ENCODE assay signal across 8 cellular contexts in the genomic region with DNA sequence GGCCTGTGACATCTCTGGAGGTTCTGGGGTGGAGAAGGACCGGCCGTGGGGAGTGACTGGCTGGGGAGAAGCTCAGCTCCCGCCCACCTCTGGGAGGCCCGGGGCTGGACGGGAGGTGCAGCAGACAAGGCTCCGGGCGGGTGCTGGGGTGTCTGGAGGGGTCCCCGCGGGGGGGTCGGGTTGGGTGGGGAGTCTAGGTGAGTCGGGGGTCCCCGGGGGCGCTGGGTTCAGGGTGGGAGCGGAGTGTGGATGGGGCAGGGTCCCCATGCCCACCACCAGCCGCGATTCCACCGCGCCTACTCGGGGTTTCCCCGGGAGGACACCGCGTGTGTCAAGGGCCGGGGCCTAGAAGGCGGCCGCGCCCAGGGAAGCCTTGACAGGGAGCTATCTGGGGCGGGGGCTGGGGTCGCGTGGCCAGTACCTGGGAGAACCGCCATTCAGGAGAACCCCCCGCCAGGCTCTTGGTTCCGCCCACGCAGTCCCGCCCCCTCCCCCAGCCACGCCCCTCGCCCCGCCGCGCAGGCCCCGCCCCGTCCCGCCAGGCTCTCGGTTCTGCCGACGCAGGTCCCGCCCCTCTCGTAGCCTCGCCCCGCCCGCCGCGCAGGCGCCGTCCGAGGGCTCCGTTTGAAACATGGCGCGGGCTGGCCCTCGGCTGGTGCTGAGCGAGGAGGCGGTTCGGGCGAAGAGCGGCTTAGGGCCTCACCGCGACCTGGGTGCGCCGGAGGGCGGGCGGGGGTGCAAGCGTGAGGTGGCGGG. TPM values are rescaled to one million over a fixed set of nuclear protein-coding genes. Genes with fewer than 3 reads are reported as not detected.
DNase-seq lines count a peak whose midpoint lies in the region; ATAC-seq and FAIRE-seq lines count a peak whose summit lies in the region.

A gene with protein sequence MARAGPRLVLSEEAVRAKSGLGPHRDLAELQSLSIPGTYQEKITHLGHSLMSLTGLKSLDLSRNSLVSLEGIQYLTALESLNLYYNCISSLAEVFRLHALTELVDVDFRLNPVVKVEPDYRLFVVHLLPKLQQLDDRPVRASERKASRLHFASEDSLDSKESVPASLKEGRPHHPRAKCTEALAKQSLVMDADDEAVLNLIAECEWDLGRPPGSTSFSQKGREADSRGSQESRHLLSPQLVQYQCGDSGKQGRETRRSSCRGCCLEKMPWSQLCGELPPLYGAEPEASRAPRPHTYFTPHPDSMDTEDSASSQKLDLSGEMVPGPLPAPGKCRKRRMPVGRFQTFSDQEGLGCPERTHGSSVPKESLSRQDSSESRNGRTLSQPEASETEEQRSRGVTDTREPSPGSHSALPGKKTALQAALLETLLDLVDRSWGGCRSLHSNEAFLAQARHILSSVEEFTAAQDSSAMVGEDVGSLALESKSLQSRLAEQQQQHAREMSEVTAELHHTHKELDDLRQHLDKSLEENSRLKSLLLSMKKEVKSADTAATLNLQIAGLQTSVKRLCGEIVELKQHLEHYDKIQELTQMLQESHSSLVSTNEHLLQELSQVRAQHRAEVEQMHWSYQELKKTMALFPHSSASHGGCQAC (plus strand): TSS at position 610 of the 756 bp plus-strand sequence. CDS start 22 bp downstream, at position 632.

- ATAC-seq in GM21619 (IDR thresholded peaks at IDR 0.05; ENCODE audit: unreplicated experiment), result peak; percentile 82
- ATAC-seq in activated T-cell treated with anti-CD3 and anti-CD28 coated beads, Interleukin-2, amount 50 U/mL, for 72 hours (replicated peaks in 1 of 2), result peak; percentile 95
- ATAC-seq in naive thymus-derived CD8-positive, alpha-beta T cell, result peak; percentile 92 to 95
- ATAC-seq in stimulated activated effector memory CD8-positive, alpha-beta T cell treated with anti-CD3 and anti-CD28 coated beads, Interleukin-12 subunit alpha, Interleukin-12 subunit beta, amount 100 ng/mL, for 72 hours, result peak; percentile 92

- H3K27me3 Mint-ChIP-seq in activated T-cell treated with anti-CD3 and anti-CD28 coated beads, Interleukin-2, amount 50 U/mL, for 72 hours (ENCODE audit: low read depth), result peaks cover 10% of the 10 kb centered on the region
- H3K27me3 Mint-ChIP-seq in naive thymus-derived CD8-positive, alpha-beta T cell, result peaks cover 0 to 17% (median 10%) of the 10 kb centered on the region in 5 donors

- DNase-seq in DMS153 treated with DMSO at 0.1 percent for 48 hours (lab: John Stamatoyannopoulos, UW; ENCODE audit: unreplicated experiment), result peak; percentile 92
- DNase-seq in KG1 (lab: John Stamatoyannopoulos, UW), result peak; percentile 60
- DNase-seq in RCC 7860 (ENCODE audit: low spot score), result peak; percentile 79
- peak; percentile 91 to 93 for DNase-seq in activated T-cell treated with anti-CD3 and anti-CD28 coated beads, Interleukin-2, amount 50 U/mL, for 72 hours
- peak; percentile 80 for DNase-seq in fibroblast of gingiva (ENCODE audit: low read depth)
- DNase-seq in naive thymus-derived CD8-positive, alpha-beta T cell, result peak; percentile 80 to 96 (median 90)
- peak; percentile 92 to 93 for DNase-seq in stimulated activated effector memory CD8-positive, alpha-beta T cell treated with anti-CD3 and anti-CD28 coated beads, Interleukin-12 subunit alpha, Interleukin-12 subunit beta, amount 100 ng/mL, for 72 hours (ENCODE audit: low spot score in 2 of 2)

- H3K36me3 Mint-ChIP-seq in activated T-cell treated with anti-CD3 and anti-CD28 coated beads, Interleukin-2, amount 50 U/mL, for 72 hours (ENCODE audit: insufficient read depth in 2 of 2), result peaks cover 8 to 24% of the 10 kb centered on the region in 2 donors
- H3K36me3 Mint-ChIP-seq in naive thymus-derived CD8-positive, alpha-beta T cell, result peaks cover 0 to 9% (median 2%) of the 10 kb centered on the region in 3 donors
- peaks cover 30% of the 10 kb centered on the region for H3K36me3 Mint-ChIP-seq in stimulated activated effector memory CD8-positive, alpha-beta T cell treated with anti-CD3 and anti-CD28 coated beads, Interleukin-12 subunit alpha, Interleukin-12 subunit beta, amount 100 ng/mL, for 72 hours

- peak within 1 kb of the TSS; percentile 91 to 94 for H3K4me3 Mint-ChIP-seq in activated T-cell treated with anti-CD3 and anti-CD28 coated beads, Interleukin-2, amount 50 U/mL, for 72 hours
- H3K4me3 Mint-ChIP-seq in naive thymus-derived CD8-positive, alpha-beta T cell, result peak within 1 kb of the TSS; percentile 81 to 98 (median 94)
- H3K4me3 Mint-ChIP-seq in stimulated activated effector memory CD8-positive, alpha-beta T cell treated with anti-CD3 and anti-CD28 coated beads, Interleukin-12 subunit alpha, Interleukin-12 subunit beta, amount 100 ng/mL, for 72 hours, result peak within 1 kb of the TSS; percentile 78

- peaks cover 66% of the 10 kb centered on the region for H3K4me1 Mint-ChIP-seq in activated T-cell treated with anti-CD3 and anti-CD28 coated beads, Interleukin-2, amount 50 U/mL, for 72 hours (ENCODE audit: low read depth)
- peaks cover 37 to 67% (median 56%) of the 10 kb centered on the region in 4 donors for H3K4me1 Mint-ChIP-seq in naive thymus-derived CD8-positive, alpha-beta T cell
- H3K4me1 Mint-ChIP-seq in stimulated activated effector memory CD8-positive, alpha-beta T cell treated with anti-CD3 and anti-CD28 coated beads, Interleukin-12 subunit alpha, Interleukin-12 subunit beta, amount 100 ng/mL, for 72 hours, result peaks cover 57% of the 10 kb centered on the region

- H3K27ac Mint-ChIP-seq in activated T-cell treated with anti-CD3 and anti-CD28 coated beads, Interleukin-2, amount 50 U/mL, for 72 hours, result peak within 1 kb of the TSS; percentile 73
- peak within 1 kb of the TSS; percentile 37 to 94 (median 87) for H3K27ac Mint-ChIP-seq in naive thymus-derived CD8-positive, alpha-beta T cell
- peak within 1 kb of the TSS; percentile 84 for H3K27ac Mint-ChIP-seq in stimulated activated effector memory CD8-positive, alpha-beta T cell treated with anti-CD3 and anti-CD28 coated beads, Interleukin-12 subunit alpha, Interleukin-12 subunit beta, amount 100 ng/mL, for 72 hours

- POLR2A ChIA-PET in naive thymus-derived CD8-positive, alpha-beta T cell (lab: Charles Lee), result interaction anchor here (2.4 kb wide), 1 partner anchor 139 kb away, joined by 15 read pairs; no protein-coding TSS in a partner anchor

- peaks cover 3 to 4% of the 10 kb centered on the region in 2 donors for H3K9me3 Mint-ChIP-seq in activated T-cell treated with anti-CD3 and anti-CD28 coated beads, Interleukin-2, amount 50 U/mL, for 72 hours
- peaks cover 0 to 2% (median 0%) of the 10 kb centered on the region in 9 donors for H3K9me3 Mint-ChIP-seq in naive thymus-derived CD8-positive, alpha-beta T cell
- H3K9me3 Mint-ChIP-seq in stimulated activated effector memory CD8-positive, alpha-beta T cell treated with anti-CD3 and anti-CD28 coated beads, Interleukin-12 subunit alpha, Interleukin-12 subunit beta, amount 100 ng/mL, for 72 hours, result peaks cover 5% of the 10 kb centered on the region

- no peak for FAIRE-seq in RCC 7860 (lab: Jason Lieb, UNC)

RNA-seq across cellular contexts. Expression of the gene that starts here (rescaled TPM):
- 10 to 100 TPM; 18.6 to 18.7 TPM for total RNA-seq in activated T-cell treated with anti-CD3 and anti-CD28 coated beads, Interleukin-2, amount 50 U/mL, for 72 hours
- 10 to 100 TPM; 27.5 to 28.8 TPM for total RNA-seq in naive thymus-derived CD8-positive, alpha-beta T cell
- polyA plus RNA-seq in naive thymus-derived CD8-positive, alpha-beta T cell, result 1 to 10 TPM; 2.8 to 6.4 (median 4.1) TPM

Comparison
In these comparisons a context has a peak if more than half of its experiments do, and no peak if none do; other contexts are left out.
1. Peak in every context shown above with its lines: DNase-seq and ATAC-seq.